Comparison of ENCODE assay signal across 20 cellular contexts in genomic region chr1:91057784-91058183, GRCh38.
A peak's percentile ranks its signal among the peaks of the same experiment; 100 is the strongest.
DNase-seq lines count a peak whose midpoint lies in the region; ATAC-seq and TF ChIP-seq lines count a peak whose summit lies in the region.
"Had no signal": no experiment of that assay in that cellular context is flagged by ENCODE, and none has a peak within 500 bp of the region (broad histone marks: within the 10 kb centered on the region; RNA-seq: fewer than 3 reads in every experiment).

No MANE protein-coding gene starts in this region.

- H3K4me1 ChIP-seq in OCI-LY3 (ENCODE audit: low read length) = peaks cover 35% of the 10 kb centered on the region
- H3K4me1 ChIP-seq: A549, prostate gland had no signal

- H2AFZ ChIP-seq in OCI-LY3 (ENCODE audit: low read depth, low read length) = no peak overlapping the region

- peaks cover 8% of the 10 kb centered on the region; the same call in 1 of the 2 replicates for H3K9me3 ChIP-seq in OCI-LY3 (ENCODE audit: insufficient read depth, low read length)
- H3K9me3 ChIP-seq: A549, prostate gland had no signal

- peak; percentile 61 for ATAC-seq in GM18909 (IDR thresholded peaks at IDR 0.05; ENCODE audit: poor library complexity, unreplicated experiment)
- peak; percentile 55 for ATAC-seq in HG02870 (IDR thresholded peaks at IDR 0.05; ENCODE audit: unreplicated experiment)
- ATAC-seq: A549, esophagus mucosa, left ventricle myocardium superior had no signal

- peak overlapping the region; percentile 28; the same call in 1 of the 2 replicates for H3K27ac ChIP-seq in OCI-LY3 (ENCODE audit: low read length)
- H3K27ac ChIP-seq: A549, prostate gland had no signal

- H3K4me2 ChIP-seq in OCI-LY3 (ENCODE audit: low read length) = peak overlapping the region; percentile 24; the same call in 1 of the 2 replicates
- H3K4me2 ChIP-seq: A549 had no signal

- no peaks in the 10 kb centered on the region for H3K27me3 ChIP-seq in OCI-LY3 (ENCODE audit: low read depth, low read length)

- peaks cover 9% of the 10 kb centered on the region for H3K36me3 ChIP-seq in OCI-LY3 (replicated peaks; ENCODE audit: low read depth, low read length)
- H3K36me3 ChIP-seq: prostate gland had no signal

- H3K4me3 ChIP-seq in OCI-LY3 (ENCODE audit: low read length) = no peak overlapping the region
- H3K4me3 ChIP-seq: A549, prostate gland had no signal

- TF ChIP-seq CTCF in OCI-LY3 (IDR thresholded peaks at IDR 0.05; ENCODE audit: low read depth, low read length) = no peak

- no peak overlapping the region for H3K9ac ChIP-seq in OCI-LY3 (ENCODE audit: low read length)

- H3K79me2 ChIP-seq in OCI-LY3 (ENCODE audit: low read length) = no peaks in the 10 kb centered on the region

- DNase-seq in Ammon's horn (ENCODE audit: low spot score) = peak; percentile 25
- DNase-seq in NCI-H2107 (lab: John Stamatoyannopoulos, UW) = no peak
- DNase-seq in NCI-H2029 treated with DMSO at 0.1 percent for 48 hours (lab: John Stamatoyannopoulos, UW) = no peak
- DNase-seq in stimulated activated CD4-positive, alpha-beta T cell treated with anti-CD3 and anti-CD28 coated beads, Interleukin-15, amount 100 ng/mL, for 24 hours = no peak
- no peak for DNase-seq in hypothalamus (lab: John Stamatoyannopoulos, UW)
- DNase-seq: activated effector memory CD4-positive, alpha-beta T cell treated with Interleukin-2 at 50 U/mL for 16 hours; aorta; cortex of kidney; H7; hippocampal formation; left ventricle myocardium superior; NCI-H1105; RPMI8226; stimulated activated CD4-positive, alpha-beta T cell treated with anti-CD3 and anti-CD28 coated beads, Interleukin-12 subunit alpha, Interleukin-12 subunit beta, amount 100 ng/mL, for 4 hours had no signal

- no peaks in the 10 kb centered on the region for H4K20me1 ChIP-seq in OCI-LY3 (ENCODE audit: insufficient read depth, low read length)
